In genomic region chr10:73771722-73772279, GRCh38 we compare ENCODE assay signal across 8 cellular contexts. TPM values are rescaled to one million over a fixed set of nuclear protein-coding genes. Genes with fewer than 3 reads are reported as not detected.
DNase-seq lines count a peak whose midpoint lies in the region; ATAC-seq and TF ChIP-seq lines count a peak whose summit lies in the region.

No MANE protein-coding gene starts in this region.

- H3K27ac ChIP-seq in dorsolateral prefrontal cortex (peak overlapping the region; percentile 72 to 100 (median 98)), mesenchymal stem cell (ENCODE audit: low read length, poor library complexity, severe bottlenecking) (peak overlapping the region; percentile 24)

- no peaks in the 10 kb centered on the region for H3K27me3 ChIP-seq in dorsolateral prefrontal cortex
- H3K27me3 ChIP-seq in mesenchymal stem cell (ENCODE audit: control insufficient read depth in 1 of 2, insufficient read depth in 1 of 2, low read length in 2 of 2): no peaks in the 10 kb centered on the region

- H2BK5ac ChIP-seq in mesenchymal stem cell (ENCODE audit: low read depth, low read length, poor library complexity, severe bottlenecking): peak overlapping the region; percentile 83

- peak overlapping the region in 1 of 2 experiments; percentile 3 for H2BK12ac ChIP-seq in mesenchymal stem cell (ENCODE audit: low read length in 2 of 2)

- peak overlapping the region; percentile 62 to 97 (median 88) for H3K4me3 ChIP-seq in dorsolateral prefrontal cortex
- peak overlapping the region; percentile 88 to 99 for H3K4me3 ChIP-seq in mesenchymal stem cell (ENCODE audit: insufficient read depth in 1 of 2, low read depth in 1 of 2, low read length in 2 of 2)

- CTCF ChIA-PET in WTC11 (lab: Charles Lee): interaction anchor here (0.7 to 2.4 kb wide), 8 partner anchors 10 to 170 kb away, joined by 3 to 13 read pairs (median 6); partner anchors contain the start of genes CHCHD1 and ZSWIM8

- no peaks in the 10 kb centered on the region for H3K9me3 Mint-ChIP-seq in WTC11

- H2BK15ac ChIP-seq in mesenchymal stem cell (ENCODE audit: low read depth, poor library complexity, severe bottlenecking): peak overlapping the region; percentile 95

- H3K14ac ChIP-seq in mesenchymal stem cell (ENCODE audit: low read length in 2 of 2): no peak overlapping the region

- POLR2A ChIA-PET in WTC11 (lab: Charles Lee): interaction anchor here (0.6 to 2.5 kb wide), 7 partner anchors 10 to 525 kb away, joined by 3 to 14 read pairs (median 3); partner anchors contain the start of genes CHCHD1 and DNAJC9

- H3K4me1 Mint-ChIP-seq in WTC11: peaks cover 34% of the 10 kb centered on the region

- H3K27me3 Mint-ChIP-seq in WTC11 (ENCODE audit: low read depth): no peaks in the 10 kb centered on the region

- H3K27ac Mint-ChIP-seq in WTC11: peak overlapping the region; percentile 77

- no peak overlapping the region for H2AK5ac ChIP-seq in mesenchymal stem cell (ENCODE audit: low read length, severe bottlenecking)

- H3K4me3 Mint-ChIP-seq in WTC11: peak overlapping the region; percentile 91

- H3K36me3 ChIP-seq in mesenchymal stem cell (ENCODE audit: control insufficient read depth in 1 of 2, insufficient read depth in 2 of 2, low read depth in 1 of 2, low read length in 2 of 2): peaks cover 52 to 75% of the 10 kb centered on the region in 2 experiments

- H3K4ac ChIP-seq in mesenchymal stem cell (ENCODE audit: low read depth in 1 of 2, low read length in 2 of 2): peak overlapping the region; percentile 56 to 82

- no peaks in the 10 kb centered on the region for H3K9me3 ChIP-seq in mesenchymal stem cell (ENCODE audit: control insufficient read depth, low read length)

- H2BK120ac ChIP-seq in mesenchymal stem cell (ENCODE audit: low read depth, low read length): peak overlapping the region; percentile 91

- peak overlapping the region; percentile 95 for H3K9ac ChIP-seq in mesenchymal stem cell (ENCODE audit: low read length)

- DNase-seq in COLO829 (ENCODE audit: low spot score) (peak; percentile 84), HuH-7.5 (ENCODE audit: low spot score) (peak; percentile 28), WTC11 (ENCODE audit: low spot score) (peak; percentile 79), dorsolateral prefrontal cortex (peak in 8 of 10 donors; percentile 45 to 91 (median 86)), mesenchymal stem cell (no peak), islet precursor cell (no peak)
- DNase-seq in stimulated activated CD8-positive, alpha-beta memory T cell treated with anti-CD3 and anti-CD28 coated beads, Interleukin-2, amount 100 ng/mL, for 48 hours (ENCODE audit: low read depth in 2 of 2): peak; percentile 75 to 77

- peak overlapping the region; percentile 99 for H4K8ac ChIP-seq in mesenchymal stem cell (ENCODE audit: low read length)

- no peak overlapping the region for H3K23ac ChIP-seq in mesenchymal stem cell (ENCODE audit: low read length in 2 of 2)

- TF ChIP-seq CTCF in WTC11 (IDR thresholded peaks at IDR 0.05) (no peak), dorsolateral prefrontal cortex (IDR thresholded peaks at IDR 0.05 in 54 of 56, conservative IDR thresholded peaks at IDR 0.05 in 2 of 56; ENCODE audit: low read depth in 1 of 56, partially characterized antibody in 56 of 56) (peak in 5 of 56 donors; percentile 0 to 17 (median 4))

- H3K36me3 Mint-ChIP-seq in WTC11: peaks cover 38% of the 10 kb centered on the region

- H3K79me1 ChIP-seq in mesenchymal stem cell (replicated peaks; ENCODE audit: low read length, poor library complexity, severe bottlenecking): peaks cover 9% of the 10 kb centered on the region

- ATAC-seq in GM19397 (IDR thresholded peaks at IDR 0.05; ENCODE audit: unreplicated experiment) (peak; percentile 41), WTC11 (peak; percentile 39)

- peak overlapping the region; percentile 55 for H4K91ac ChIP-seq in mesenchymal stem cell (ENCODE audit: low read length)

- 14% methylated on average over 17 of the region's 17 CpGs for WGBS in mesenchymal stem cell

- H3K18ac ChIP-seq in mesenchymal stem cell (ENCODE audit: low read depth in 1 of 2, low read length in 2 of 2): peak overlapping the region in 1 of 2 experiments; percentile 98

- no peak overlapping the region for H2AFZ ChIP-seq in mesenchymal stem cell (ENCODE audit: low read depth, low read length)

- intact Hi-C loops in dorsolateral prefrontal cortex (cut with DNase I): loop anchor here (1.0 to 2.0 kb wide), 3 partner anchors 14 to 39 kb away; partner anchors contain the start of genes NDST2 (in 1 of the 2), SEC24C (in 1 of the 2) and ZSWIM8 (in 1 of the 2)

- H3K4me1 ChIP-seq in mesenchymal stem cell (ENCODE audit: control insufficient read depth, insufficient read depth, low read depth, low read length): peaks cover 16% of the 10 kb centered on the region

- H3K4me2 ChIP-seq in mesenchymal stem cell (ENCODE audit: low read length, poor library complexity, severe bottlenecking): no peak overlapping the region

TF ChIP-seq in WTC11, 78 proteins besides CTCF, POLR2A, EP300 and RAD21:
- TF ChIP-seq MAX (CRISPR knock-in tag; IDR thresholded peaks at IDR 0.05) (peak; percentile 87; the same call in 1 of the 2 replicates), IRF1 (CRISPR knock-in tag; IDR thresholded peaks at IDR 0.05) (no peak), HMGA2 (CRISPR knock-in tag; IDR thresholded peaks at IDR 0.05) (no peak)
- TF ChIP-seq, protein P1, sequence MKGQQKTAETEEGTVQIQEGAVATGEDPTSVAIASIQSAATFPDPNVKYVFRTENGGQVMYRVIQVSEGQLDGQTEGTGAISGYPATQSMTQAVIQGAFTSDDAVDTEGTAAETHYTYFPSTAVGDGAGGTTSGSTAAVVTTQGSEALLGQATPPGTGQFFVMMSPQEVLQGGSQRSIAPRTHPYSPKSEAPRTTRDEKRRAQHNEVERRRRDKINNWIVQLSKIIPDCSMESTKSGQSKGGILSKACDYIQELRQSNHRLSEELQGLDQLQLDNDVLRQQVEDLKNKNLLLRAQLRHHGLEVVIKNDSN (CRISPR knock-in tag; IDR thresholded peaks at IDR 0.05): peak; percentile 77; the same call in 1 of the 2 replicates

RNA-seq across cellular contexts. Expression of gene CHCHD1, which starts 10.0 kb away (rescaled TPM):
- total RNA-seq in WTC11 (2021) (45.9 to 47.9 TPM (median 45.9 TPM) in 3 replicates), dorsolateral prefrontal cortex (10 to 100 TPM; 10.3 to 24.7 (median 16.6) TPM)
- polyA plus RNA-seq in mesenchymal stem cell (2013, experiment 1 of 2): 112 TPM
- polyA plus RNA-seq in mesenchymal stem cell (2013, experiment 2 of 2): 116 TPM

RNA-seq across cellular contexts. Expression of gene ZSWIM8, which starts 13.6 kb away (rescaled TPM):
- total RNA-seq in WTC11 (2021): 50.5 to 59.1 TPM (median 53.2 TPM) in 3 replicates
- 100 to 1,000 TPM in 114 of 120 experiments, 10 to 100 TPM in 6; 83.0 to 208 (median 131) TPM for total RNA-seq in dorsolateral prefrontal cortex
- 89.1 TPM for polyA plus RNA-seq in mesenchymal stem cell (2013, experiment 1 of 2)
- 80.7 TPM for polyA plus RNA-seq in mesenchymal stem cell (2013, experiment 2 of 2)

RNA-seq across cellular contexts. Expression of gene SEC24C, which starts 27.6 kb away (rescaled TPM):
- total RNA-seq in WTC11 (2021) (64.2 to 74.2 TPM (median 64.5 TPM) in 3 replicates), dorsolateral prefrontal cortex (10 to 100 TPM; 55.3 to 85.9 (median 67.1) TPM)
- polyA plus RNA-seq in mesenchymal stem cell (2013, experiment 1 of 2): 39.6 TPM
- 36.9 TPM for polyA plus RNA-seq in mesenchymal stem cell (2013, experiment 2 of 2)

RNA-seq across cellular contexts. Expression of gene NDST2, which starts 39.6 kb away (rescaled TPM):
- total RNA-seq in WTC11 (2021) (26.3 to 32.3 TPM (median 31.1 TPM) in 3 replicates), dorsolateral prefrontal cortex (10 to 100 TPM; 22.9 to 57.3 (median 34.5) TPM)
- polyA plus RNA-seq in mesenchymal stem cell (2013, experiment 1 of 2): 16.6 TPM
- polyA plus RNA-seq in mesenchymal stem cell (2013, experiment 2 of 2): 16.7 TPM

Comparison
In these comparisons a context has a peak if more than half of its experiments do, and no peak if none do; other contexts are left out.
1. DNase-seq: peak in COLO829 (single experiment), HuH-7.5 (single experiment), WTC11 (single experiment), dorsolateral prefrontal cortex (8 of 10) and stimulated activated CD8-positive, alpha-beta memory T cell treated with anti-CD3 and anti-CD28 coated beads, Interleukin-2, amount 100 ng/mL, for 48 hours (2 of 2); none in mesenchymal stem cell (single experiment) and islet precursor cell (single experiment).